In the genomic region with DNA sequence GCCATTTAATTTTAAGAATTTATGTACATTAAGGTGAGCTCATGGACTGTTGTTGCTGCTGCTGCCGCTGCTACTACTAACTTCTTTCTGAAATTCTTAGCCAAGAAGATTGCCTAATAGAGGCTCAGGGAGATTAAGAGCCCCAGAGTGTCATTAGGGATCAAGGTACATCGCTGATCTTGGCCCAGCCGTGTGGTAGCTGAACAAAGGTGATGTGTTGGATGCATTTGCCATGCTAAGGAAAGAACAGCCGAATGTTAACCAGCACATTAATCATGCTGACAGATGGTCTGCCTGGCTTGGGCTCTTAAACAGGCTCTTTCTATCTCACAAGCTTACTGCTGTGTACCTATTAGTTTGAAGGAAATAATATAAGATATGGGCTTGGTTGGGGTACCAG, we compare ENCODE assay signal across 18 cellular contexts.
DNase-seq lines count a peak whose midpoint lies in the region; ATAC-seq lines count a peak whose summit lies in the region.
"Had no signal": no experiment of that assay in that cellular context is flagged by ENCODE, and none has a peak within 500 bp of the region (broad histone marks: within the 10 kb centered on the region; RNA-seq: fewer than 3 reads in every experiment).

No MANE protein-coding gene starts in this region.

- DNase-seq in COLO668 (lab: John Stamatoyannopoulos, UW; ENCODE audit: unreplicated experiment) (peak; percentile 3), G401 (ENCODE audit: low spot score) (peak; percentile 76), NCI-H82 treated with DMSO at 0.1 percent for 48 hours (lab: John Stamatoyannopoulos, UW; ENCODE audit: unreplicated experiment) (peak; percentile 90), left lobe of liver (ENCODE audit: low spot score) (peak; percentile 48), NCI-H526 treated with DMSO at 0.1 percent for 48 hours (lab: John Stamatoyannopoulos, UW) (no peak)
- DNase-seq in activated CD4-positive, CD25-positive, alpha-beta regulatory T cell treated with anti-CD3 and anti-CD28 coated beads, Interleukin-2, amount 50 U/mL, for 72 hours: no peak
- DNase-seq: activated CD4-positive, alpha-beta T cell treated with anti-CD3 and anti-CD28 coated beads for 1 hour; activated CD8-positive, alpha-beta T cell treated with anti-CD3 and anti-CD28 coated beads, Interleukin-2, amount 10 ng/mL, durations not matched to agents 7 days and 5 days; activated T-cell treated with anti-CD3 and anti-CD28 coated beads, Interleukin-2, amount 50 U/mL, for 24 hours; adrenal gland; kidney glomerular epithelial cell; MG63; natural killer cell; NCI-H187; NCI-H526; T1000 had no signal

- in situ Hi-C loops in G401 (cut with HindIII; ENCODE audit: low sequenced_read_pairs): no loop called here

- ATAC-seq in left lobe of liver: peak; percentile 95
- ATAC-seq in esophagus mucosa: no peak
- ATAC-seq: activated CD8-positive, alpha-beta T cell treated with anti-CD3 and anti-CD28 coated beads, Interleukin-2, amount 10 ng/mL, durations not matched to agents 7 days and 5 days; natural killer cell; stimulated activated memory B cell treated with anti-CD40 and anti-IgM and Interleukin-4, amounts not matched to agents 10 μg/mL and 1 μg/mL and 100 μg/mL, for 72 hours had no signal

Comparison
In these comparisons a context has a peak if more than half of its experiments do, and no peak if none do; other contexts are left out.
1. DNase-seq: peak in COLO668 (single experiment), G401 (single experiment), NCI-H82 treated with DMSO at 0.1 percent for 48 hours (single experiment) and left lobe of liver (single experiment); none in activated CD4-positive, CD25-positive, alpha-beta regulatory T cell treated with anti-CD3 and anti-CD28 coated beads, Interleukin-2, amount 50 U/mL, for 72 hours (single experiment) and NCI-H526 treated with DMSO at 0.1 percent for 48 hours (single experiment).